In the genomic region with DNA sequence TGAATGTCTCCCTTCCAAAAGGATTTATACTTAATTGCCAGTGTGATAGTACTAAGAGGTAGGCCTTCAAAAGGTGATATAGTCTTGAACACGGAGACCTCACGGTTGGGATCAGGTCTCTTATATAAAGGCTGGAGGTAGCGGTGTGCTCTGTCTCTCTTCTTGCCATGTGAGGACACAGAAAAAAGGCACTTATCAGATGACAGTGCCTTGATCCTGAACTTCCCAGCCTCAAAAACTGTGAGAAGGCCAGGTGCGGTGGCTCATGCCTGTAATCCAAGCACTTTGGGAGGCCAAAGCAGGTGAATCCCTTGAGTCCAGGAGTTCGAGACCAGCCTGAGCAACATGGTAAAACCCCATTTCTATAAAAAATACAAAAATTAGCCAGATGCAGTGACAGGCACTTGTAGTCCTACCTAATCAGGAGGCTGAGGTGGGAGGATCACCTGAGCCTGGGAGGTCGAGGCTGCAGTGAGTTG, we compare ENCODE assay signal across 29 cellular contexts.
"Had no signal": no experiment of that assay in that cellular context is flagged by ENCODE, and none has a peak within 500 bp of the region (broad histone marks: within the 10 kb centered on the region; RNA-seq: fewer than 3 reads in every experiment).

No MANE protein-coding gene starts in this region.

- H3K27me3 ChIP-seq: pancreas, right lobe of liver, testis, uterus had no signal

- H3K36me3 ChIP-seq: neural progenitor cell, pancreas, right lobe of liver, sigmoid colon, suprapubic skin, tibial artery, transverse colon, upper lobe of right lung, uterus had no signal

- H3K9ac ChIP-seq: neural progenitor cell had no signal

- H3K4me1 Mint-ChIP-seq: natural killer cell, nephron, neural progenitor cell had no signal

- DNase-seq: naive thymus-derived CD4-positive, alpha-beta T cell; natural killer cell; occipital lobe; pancreas; posterior cingulate gyrus; psoas muscle; right cardiac atrium; right lobe of liver; sigmoid colon; small intestine; stimulated activated CD4-positive, alpha-beta T cell treated with anti-CD3 and anti-CD28 coated beads, Interleukin-15, amount 100 ng/mL, for 24 hours; stimulated activated CD4-positive, alpha-beta T cell treated with anti-CD3 and anti-CD28 coated beads, Interleukin-2, amount 100 ng/mL, for 24 hours; stimulated activated CD4-positive, alpha-beta T cell treated with anti-CD3 and anti-CD28 coated beads, Interleukin-2, amount 100 ng/mL, for 48 hours; stimulated activated CD4-positive, alpha-beta T cell treated with anti-CD3 and anti-CD28 coated beads, Interleukin-4, amount 100 ng/mL, for 24 hours; stimulated activated naive CD4-positive, alpha-beta T cell; stimulated activated naive CD8-positive, alpha-beta T cell treated with anti-CD3 and anti-CD28 coated beads, Interleukin-15, amount 100 ng/mL, for 72 hours; stimulated activated naive CD8-positive, alpha-beta T cell treated with anti-CD3 and anti-CD28 coated beads, Interleukin-15, Interleukin-2, amounts not matched to agents 100 U/mL and 50 U/mL, for 24 hours; substantia nigra; testis; tibial artery; transverse colon; upper lobe of right lung; uterus had no signal

- H2AFZ ChIP-seq: neural progenitor cell had no signal

- H3K4me3 Mint-ChIP-seq: naive thymus-derived CD4-positive, alpha-beta T cell; natural killer cell; nephron; neural progenitor cell; stimulated activated effector memory CD8-positive, alpha-beta T cell treated with anti-CD3 and anti-CD28 coated beads, Interleukin-12 subunit alpha, Interleukin-12 subunit beta, amount 100 ng/mL, for 72 hours; stimulated activated naive CD8-positive, alpha-beta T cell treated with anti-CD3 and anti-CD28 coated beads, Interleukin-15, amount 100 ng/mL, for 72 hours; type B pancreatic cell had no signal

- H3K36me3 Mint-ChIP-seq: natural killer cell; neural progenitor cell; stimulated activated effector memory CD8-positive, alpha-beta T cell treated with anti-CD3 and anti-CD28 coated beads, Interleukin-12 subunit alpha, Interleukin-12 subunit beta, amount 100 ng/mL, for 72 hours; type B pancreatic cell had no signal

- H3K27ac ChIP-seq: neural progenitor cell, pancreas, psoas muscle, right lobe of liver, sigmoid colon, suprapubic skin, testis, tibial artery, transverse colon, upper lobe of right lung, uterus had no signal

- H3K4me1 ChIP-seq: neural progenitor cell, pancreas, psoas muscle, sigmoid colon, suprapubic skin, tibial artery, transverse colon, upper lobe of right lung, uterus had no signal

- H3K4me2 ChIP-seq: neural progenitor cell had no signal

- H3K9me3 Mint-ChIP-seq: natural killer cell; nephron; neural progenitor cell; stimulated activated effector memory CD8-positive, alpha-beta T cell treated with anti-CD3 and anti-CD28 coated beads, Interleukin-12 subunit alpha, Interleukin-12 subunit beta, amount 100 ng/mL, for 72 hours; stimulated activated naive CD8-positive, alpha-beta T cell treated with anti-CD3 and anti-CD28 coated beads, Interleukin-15, amount 100 ng/mL, for 72 hours; type B pancreatic cell had no signal

- ATAC-seq: naive thymus-derived CD4-positive, alpha-beta T cell; natural killer cell; pancreas; psoas muscle; right cardiac atrium; right lobe of liver; stimulated activated effector memory CD8-positive, alpha-beta T cell treated with anti-CD3 and anti-CD28 coated beads, Interleukin-12 subunit alpha, Interleukin-12 subunit beta, amount 100 ng/mL, for 72 hours; stimulated activated naive CD8-positive, alpha-beta T cell treated with anti-CD3 and anti-CD28 coated beads, Interleukin-15, amount 100 ng/mL, for 72 hours; stimulated activated naive CD8-positive, alpha-beta T cell treated with anti-CD3 and anti-CD28 coated beads, Interleukin-15, Interleukin-2, amounts not matched to agents 100 U/mL and 50 U/mL, for 24 hours; upper lobe of right lung had no signal

- H3K9me3 ChIP-seq: pancreas, psoas muscle, right lobe of liver, sigmoid colon, suprapubic skin, testis, tibial artery, transverse colon, upper lobe of right lung, uterus had no signal

- FAIRE-seq: pancreas, small intestine had no signal

- H3K27ac Mint-ChIP-seq: naive thymus-derived CD4-positive, alpha-beta T cell; natural killer cell; nephron; neural progenitor cell; progenitor cell of endocrine pancreas; stimulated activated effector memory CD8-positive, alpha-beta T cell treated with anti-CD3 and anti-CD28 coated beads, Interleukin-12 subunit alpha, Interleukin-12 subunit beta, amount 100 ng/mL, for 72 hours; stimulated activated naive CD8-positive, alpha-beta T cell treated with anti-CD3 and anti-CD28 coated beads, Interleukin-15, amount 100 ng/mL, for 72 hours; type B pancreatic cell had no signal

- H3K4me3 ChIP-seq: neural progenitor cell, pancreas, psoas muscle, right lobe of liver, sigmoid colon, suprapubic skin, testis, tibial artery, transverse colon, upper lobe of right lung, uterus had no signal
